Comparison of ENCODE assay signal across 7 cellular contexts in the genomic region with DNA sequence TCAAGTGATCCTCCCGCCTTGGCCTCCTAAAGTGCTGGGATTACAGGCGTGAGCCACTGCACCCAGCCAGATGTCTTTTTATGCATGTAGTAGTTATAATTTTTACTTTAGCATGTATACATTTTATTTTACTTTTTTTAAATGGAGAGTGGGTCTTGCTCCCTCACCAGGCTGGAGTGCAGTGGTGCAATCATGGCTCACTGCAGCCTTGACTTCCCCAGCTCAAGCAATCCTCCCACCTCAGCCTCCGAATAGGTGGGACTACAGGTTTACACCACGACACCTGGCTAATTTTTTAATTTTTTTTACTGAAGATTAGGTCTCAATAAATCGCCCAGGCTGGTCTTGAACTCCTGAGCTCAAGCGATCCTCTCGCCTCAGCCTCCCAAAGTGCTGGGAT. TPM values are rescaled to one million over a fixed set of nuclear protein-coding genes. Genes with fewer than 3 reads are reported as not detected.
DNase-seq lines count a peak whose midpoint lies in the region; ATAC-seq and TF ChIP-seq lines count a peak whose summit lies in the region.
"Not testable (repeated sequence)": the region's sequence is repeated elsewhere in the genome, so short reads cannot be mapped to it uniquely, and the experiment has no call there.

No MANE protein-coding gene starts in this region.

- H3K27ac ChIP-seq in PC-3 (ENCODE audit: low read length); cardiac muscle cell; osteoblast (ENCODE audit: low read depth, low read length): not testable (repeated sequence)

- ATAC-seq in PC-3, result not testable (repeated sequence)

- peaks cover 15% of the 10 kb centered on the region for H3K4me1 Mint-ChIP-seq in activated CD4-positive, alpha-beta memory T cell treated with anti-CD3 and anti-CD28 coated beads for 36 hours (ENCODE audit: low read depth)

- H3K9ac ChIP-seq in PC-3 (ENCODE audit: low read length), result not testable (repeated sequence)

- not testable (repeated sequence) for H3K4me3 ChIP-seq in GM06990 (replicated peaks; ENCODE audit: low read depth, low read length); HFF-Myc (replicated peaks; ENCODE audit: low read depth, low read length); PC-3 (ENCODE audit: low read length); choroid plexus epithelial cell (ENCODE audit: low read depth, low read length); cardiac muscle cell; osteoblast (ENCODE audit: insufficient read depth, low read length)

- CTCF ChIA-PET in PC-3 (lab: Charles Lee), result interaction anchor here (0.7 kb wide), 1 partner anchor 10 kb away, joined by 5 read pairs; no protein-coding TSS in a partner anchor
- CTCF ChIA-PET in activated CD4-positive, alpha-beta memory T cell treated with anti-CD3 and anti-CD28 coated beads for 36 hours (lab: Charles Lee), result interaction anchor here (0.6 to 8.2 kb wide), 10 partner anchors 10 to 98 kb away, joined by 3 to 181 read pairs (median 8); partner anchors contain the start of gene PTGR2

- H3K4me1 ChIP-seq in PC-3 (ENCODE audit: insufficient read depth, low read length) (peaks cover 33% of the 10 kb centered on the region), osteoblast (ENCODE audit: insufficient read depth, low read length) (peaks cover 10% of the 10 kb centered on the region)
- not testable (repeated sequence) for H3K4me1 ChIP-seq in cardiac muscle cell (ENCODE audit: low read depth)

- BruUV-seq in PC-3 (replicated peaks; lab: Mats Ljungman, UMichigan), result not testable (repeated sequence)

- not testable (repeated sequence) for H3K4me3 Mint-ChIP-seq in activated CD4-positive, alpha-beta memory T cell treated with anti-CD3 and anti-CD28 coated beads for 36 hours

- not testable (repeated sequence) for DNase-seq in GM06990 (ENCODE audit: extremely low read depth, insufficient read length); HFF-Myc (ENCODE audit: extremely low read depth, low read depth); PC-3; cardiac muscle cell (ENCODE audit: low read depth in 1 of 2, low spot score in 1 of 2); osteoblast (ENCODE audit: insufficient read length, low spot score, missing footprints)
- peak; percentile 16 for DNase-seq in activated CD4-positive, alpha-beta memory T cell treated with anti-CD3 and anti-CD28 coated beads for 36 hours
- peak; percentile 29 for DNase-seq in choroid plexus epithelial cell (ENCODE audit: low read depth)

- H3K27ac Mint-ChIP-seq in activated CD4-positive, alpha-beta memory T cell treated with anti-CD3 and anti-CD28 coated beads for 36 hours, result not testable (repeated sequence)

- intact Hi-C loops in PC-3 (cut with micrococcal nuclease), result loop anchor here (5.0 kb wide), 1 partner anchor 210 kb away; no protein-coding TSS in a partner anchor
- intact Hi-C loops in activated CD4-positive, alpha-beta memory T cell treated with anti-CD3 and anti-CD28 coated beads for 36 hours (cut with micrococcal nuclease), result loop anchor here (5.0 kb wide), 2 partner anchors 85 to 195 kb away; no protein-coding TSS in a partner anchor

- not testable (repeated sequence) for H2AFZ ChIP-seq in PC-3 (ENCODE audit: low read length); osteoblast (ENCODE audit: low read length)

- H3K27me3 ChIP-seq in GM06990 (replicated peaks; ENCODE audit: control insufficient read depth, insufficient read depth, low read length); PC-3 (ENCODE audit: low read length); cardiac muscle cell; osteoblast (ENCODE audit: insufficient read depth, low read length): not testable (repeated sequence)

- not testable (repeated sequence) for H3K27me3 Mint-ChIP-seq in activated CD4-positive, alpha-beta memory T cell treated with anti-CD3 and anti-CD28 coated beads for 36 hours

- not testable (repeated sequence) for H3K4me2 ChIP-seq in PC-3 (ENCODE audit: low read length); osteoblast (ENCODE audit: insufficient read depth, low read length)

- not testable (repeated sequence) for H3K9me2 ChIP-seq in PC-3 (replicated peaks; ENCODE audit: low read length)

- not testable (repeated sequence) for H3K9me3 Mint-ChIP-seq in activated CD4-positive, alpha-beta memory T cell treated with anti-CD3 and anti-CD28 coated beads for 36 hours

- H3F3A ChIP-seq in PC-3 (ENCODE audit: low read length, unreplicated experiment), result not testable (repeated sequence)

- POLR2A ChIA-PET in PC-3 (lab: Charles Lee; ENCODE audit: unreplicated experiment), result interaction anchor here (0.5 kb wide), 1 partner anchor 67 kb away, joined by 5 read pairs; a partner anchor contains a TSS
- POLR2A ChIA-PET in activated CD4-positive, alpha-beta memory T cell treated with anti-CD3 and anti-CD28 coated beads for 36 hours (lab: Charles Lee), result interaction anchor here (0.8 kb wide), 1 partner anchor 99 kb away, joined by 3 read pairs; no protein-coding TSS in a partner anchor

- not testable (repeated sequence) for H3K9me3 ChIP-seq in PC-3 (ENCODE audit: low read length); cardiac muscle cell (ENCODE audit: low read depth); osteoblast (ENCODE audit: low read depth, low read length)

- not testable (repeated sequence) for H3K36me3 ChIP-seq in GM06990 (ENCODE audit: control insufficient read depth, insufficient read depth, low read length); PC-3 (ENCODE audit: low read depth, low read length); cardiac muscle cell; osteoblast (ENCODE audit: insufficient read depth, low read length)

- H4K20me1 ChIP-seq in PC-3 (ENCODE audit: low read length); osteoblast (ENCODE audit: insufficient read depth, low read length): not testable (repeated sequence)

- not testable (repeated sequence) for H3K79me2 ChIP-seq in PC-3 (ENCODE audit: low read length); osteoblast (ENCODE audit: insufficient read depth, low read length)

- TF ChIP-seq CTCF in GM06990 (IDR thresholded peaks at IDR 0.05; ENCODE audit: insufficient read depth, low read length, poor library complexity, severe bottlenecking), result peak; percentile 22
- peak; percentile 24 for TF ChIP-seq CTCF in HFF-Myc (IDR thresholded peaks at IDR 0.05; ENCODE audit: low read depth, low read length, missing control alignments)
- TF ChIP-seq CTCF in PC-3 (conservative IDR thresholded peaks at IDR 0.05; ENCODE audit: low read depth, low read length), result peak; percentile 41; the same call in 1 of the 2 replicates
- peak; percentile 57 for TF ChIP-seq CTCF in choroid plexus epithelial cell (conservative IDR thresholded peaks at IDR 0.05; ENCODE audit: low read depth, low read length)
- peak; percentile 34 for TF ChIP-seq CTCF in cardiac muscle cell (IDR thresholded peaks at IDR 0.05; ENCODE audit: low read depth, low read length)
- peak; percentile 39 for TF ChIP-seq CTCF in osteoblast (IDR thresholded peaks at IDR 0.05; ENCODE audit: extremely low read depth, low read depth, low read length)

- H3K36me3 Mint-ChIP-seq in activated CD4-positive, alpha-beta memory T cell treated with anti-CD3 and anti-CD28 coated beads for 36 hours, result not testable (repeated sequence)

RNA-seq across cellular contexts. Expression of gene PTGR2, which starts 24.4 kb away (rescaled TPM):
- total RNA-seq in PC-3 (2014; rRNA removed) (6.2 and 7.9 TPM in 2 replicates), cardiac muscle cell (9.5 and 16.4 TPM in 2 replicates), osteoblast (6.5 and 7.2 TPM in 2 replicates)
- total RNA-seq in activated CD4-positive, alpha-beta memory T cell treated with anti-CD3 and anti-CD28 coated beads for 36 hours, result 10 to 100 TPM in 1 of 2 experiments, 1 to 10 TPM in 1; 9.9 to 10.3 TPM
- 13.4 and 28.5 TPM in 2 replicates for polyA plus RNA-seq in cardiac muscle cell

RNA-seq across cellular contexts. Expression of gene ZNF410, which starts 59.5 kb away (rescaled TPM):
- total RNA-seq in PC-3 (2014; rRNA removed), result 44.9 and 46.8 TPM in 2 replicates
- total RNA-seq in activated CD4-positive, alpha-beta memory T cell treated with anti-CD3 and anti-CD28 coated beads for 36 hours, result 10 to 100 TPM; 65.2 to 68.7 TPM
- total RNA-seq in cardiac muscle cell, result 29.9 and 32.1 TPM in 2 replicates
- polyA plus RNA-seq in cardiac muscle cell, result 32.9 and 39.0 TPM in 2 replicates
- total RNA-seq in osteoblast, result 83.2 and 83.4 TPM in 2 replicates
